ENCODE assay signal across 9 cellular contexts in the genomic region with DNA sequence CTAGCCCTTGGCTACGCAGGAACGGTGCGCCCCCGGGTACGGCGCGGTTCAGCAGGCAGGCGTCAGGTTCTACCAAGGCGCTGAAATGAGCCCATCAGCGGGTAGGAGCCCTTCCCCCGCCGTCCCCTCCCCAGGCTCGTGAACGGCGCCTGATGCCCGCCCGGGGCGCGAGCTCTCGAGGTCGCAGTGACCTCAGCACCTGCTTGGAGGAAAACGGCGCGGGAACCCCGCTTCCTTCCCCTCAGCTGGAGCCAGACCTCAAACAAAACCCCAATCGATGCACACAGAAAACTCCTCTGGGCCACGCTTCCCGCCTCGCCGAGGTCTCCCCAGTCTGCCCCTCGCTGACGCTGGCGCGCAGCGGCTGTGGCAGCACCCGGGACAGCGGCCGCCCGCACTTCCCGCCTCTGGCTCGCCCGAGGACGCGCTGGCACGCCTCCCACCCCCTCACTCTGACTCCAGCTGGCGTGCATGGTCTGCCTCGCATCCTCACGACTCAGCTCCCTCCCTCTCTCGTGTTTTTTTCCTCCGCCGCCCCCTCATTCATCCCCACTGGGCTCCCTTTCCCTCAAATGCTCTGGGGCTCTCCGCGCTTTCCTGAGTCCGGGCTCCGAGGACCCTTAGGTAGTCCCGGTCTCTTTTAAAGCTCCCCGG. TPM values are rescaled to one million over a fixed set of nuclear protein-coding genes. Genes with fewer than 3 reads are reported as not detected.
A peak's percentile ranks its signal among the peaks of the same experiment; 100 is the strongest.
DNase-seq lines count a peak whose midpoint lies in the region; ATAC-seq and TF ChIP-seq lines count a peak whose summit lies in the region.
"Had no signal": no experiment of that assay in that cellular context is flagged by ENCODE, and none has a peak within 500 bp of the region (broad histone marks: within the 10 kb centered on the region; RNA-seq: fewer than 3 reads in every experiment).

No MANE protein-coding gene starts in this region.

- no peak for ATAC-seq in GM21367 (IDR thresholded peaks at IDR 0.05; ENCODE audit: unreplicated experiment)
- no peak for ATAC-seq in HG02678 (IDR thresholded peaks at IDR 0.05; ENCODE audit: unreplicated experiment)
- no peak for ATAC-seq in HG03442 (IDR thresholded peaks at IDR 0.05; ENCODE audit: unreplicated experiment)

- no peak overlapping the region for H3K9ac ChIP-seq in parathyroid adenoma

- in situ Hi-C loops in GM13976 (cut with MboI; ENCODE audit: low sequenced_read_pairs, unreplicated experiment), result no loop called here

- H3K27me3 Mint-ChIP-seq in endothelial cell (ENCODE audit: unreplicated experiment), result peaks cover 26% of the 10 kb centered on the region

- TF ChIP-seq CTCF in GM13976 (IDR thresholded peaks at IDR 0.05; ENCODE audit: borderline replicate concordance, control extremely low read depth, extremely low read depth, insufficient read depth, missing control alignments) (no peak), endothelial cell (IDR thresholded peaks at IDR 0.05; ENCODE audit: unreplicated experiment) (no peak), parathyroid adenoma (IDR thresholded peaks at IDR 0.05) (no peak)

- no peak overlapping the region for H2AFZ ChIP-seq in parathyroid adenoma

- no peak overlapping the region for H3K27ac ChIP-seq in parathyroid adenoma

- H3K4me3 ChIP-seq in parathyroid adenoma (ENCODE audit: low read depth, low read length), result no peak overlapping the region

- no peaks in the 10 kb centered on the region for H3K9me3 ChIP-seq in parathyroid adenoma (ENCODE audit: control insufficient read depth, low read length)

- H3K4me2 ChIP-seq in parathyroid adenoma (ENCODE audit: low read length), result peak overlapping the region; percentile 55

- H3K9me3 Mint-ChIP-seq in endothelial cell (ENCODE audit: unreplicated experiment), result no peaks in the 10 kb centered on the region

- DNase-seq in GM13976 (ENCODE audit: low spot score), result peak; percentile 68
- peak; percentile 87 for DNase-seq in NCI-H748 (lab: John Stamatoyannopoulos, UW; ENCODE audit: unreplicated experiment)
- DNase-seq in endothelial cell (ENCODE audit: low spot score), result peak; percentile 79
- DNase-seq in NCI-H1048 (lab: John Stamatoyannopoulos, UW), result no peak

- H3K27me3 ChIP-seq in parathyroid adenoma (ENCODE audit: control insufficient read depth, insufficient read depth, low read length), result peaks cover 18% of the 10 kb centered on the region

- peaks cover 4% of the 10 kb centered on the region for H3K36me3 Mint-ChIP-seq in endothelial cell (ENCODE audit: low read depth, unreplicated experiment)

- peaks cover 42% of the 10 kb centered on the region for H3K4me1 Mint-ChIP-seq in endothelial cell (ENCODE audit: unreplicated experiment)

- H3K4me1 ChIP-seq in parathyroid adenoma, result no peaks in the 10 kb centered on the region

- no peaks in the 10 kb centered on the region for H3K36me3 ChIP-seq in parathyroid adenoma (ENCODE audit: control insufficient read depth, insufficient read depth, low read length)

- H3K27ac Mint-ChIP-seq in endothelial cell (ENCODE audit: unreplicated experiment), result no peak overlapping the region

- H3K4me3 Mint-ChIP-seq in endothelial cell (ENCODE audit: unreplicated experiment), result peak overlapping the region; percentile 87

- H3K79me2 ChIP-seq in parathyroid adenoma, result no peaks in the 10 kb centered on the region

RNA-seq across cellular contexts. Expression of gene GAD2, which starts 0.5 kb away (rescaled TPM):
- total RNA-seq in endothelial cell (ENCODE audit: unreplicated experiment), result 0.90 TPM
- total RNA-seq: fibroblast of lung had no signal
